In the genomic region with DNA sequence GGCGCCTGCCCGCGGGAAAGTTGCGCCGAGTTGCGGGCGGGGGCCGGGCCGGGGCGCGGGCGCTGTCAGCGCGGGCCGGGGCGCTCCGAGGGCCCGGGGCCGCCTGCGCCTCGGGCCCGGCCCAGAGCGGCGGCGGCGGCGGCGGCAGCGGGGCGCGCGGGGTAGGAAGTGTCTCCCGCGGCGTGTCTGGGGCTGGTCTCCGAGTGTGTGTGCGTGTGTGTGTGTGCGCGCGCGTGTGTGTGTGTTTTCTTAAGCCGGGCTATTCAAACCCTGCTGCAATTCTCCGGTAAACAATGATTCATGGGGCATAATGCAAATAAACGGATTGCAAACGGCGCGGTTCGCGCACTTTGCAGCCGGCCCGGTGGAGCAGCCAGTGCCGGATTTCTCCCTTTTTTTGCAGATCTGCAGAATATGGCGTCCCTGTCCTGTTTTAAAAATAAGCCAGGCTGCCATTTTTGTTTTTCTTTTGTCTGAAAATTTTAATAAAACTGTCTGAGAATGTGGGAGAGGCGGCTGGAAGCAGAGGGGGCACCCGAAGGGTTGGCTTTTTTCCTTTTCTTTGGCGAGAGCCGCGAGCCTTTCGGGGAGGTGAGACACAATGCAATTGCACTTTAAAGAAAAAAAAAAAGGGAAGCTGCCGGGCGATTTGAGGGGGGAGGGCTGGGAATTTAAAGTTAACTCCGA, we compare ENCODE assay signal across 8 cellular contexts. TPM values are rescaled to one million over a fixed set of nuclear protein-coding genes. Genes with fewer than 3 reads are reported as not detected.
DNase-seq lines count a peak whose midpoint lies in the region; ATAC-seq, FAIRE-seq and TF ChIP-seq lines count a peak whose summit lies in the region.

No MANE protein-coding gene starts in this region.

- H3K27ac ChIP-seq in small intestine (ENCODE audit: low read depth in 1 of 2, low read length in 1 of 2), result peak overlapping the region; percentile 57 to 80

- TF ChIP-seq CTCF in Caco-2 (IDR thresholded peaks at IDR 0.05; ENCODE audit: insufficient read depth in 1 of 2, low read depth in 1 of 2, low read length in 1 of 2, severe bottlenecking in 1 of 2, unreplicated experiment in 1 of 2) (no peak), WI38 (IDR thresholded peaks at IDR 0.05; ENCODE audit: low read depth, low read length) (no peak), cardiac fibroblast (IDR thresholded peaks at IDR 0.05; ENCODE audit: low read depth, low read length) (no peak)

- 1% methylated on average over 28 to 62 of the region's 62 CpGs for WGBS in small intestine, 3 donors

- intact Hi-C loops in Caco-2 (cut with micrococcal nuclease; ENCODE audit: unreplicated experiment), result no loop called here

- peaks cover 16% of the 10 kb centered on the region for H3K4me1 Mint-ChIP-seq in Caco-2 (ENCODE audit: low read depth, unreplicated experiment)

- H3K27me3 ChIP-seq in Caco-2 (replicated peaks; ENCODE audit: control insufficient read depth, insufficient read depth, low read length) (no peaks in the 10 kb centered on the region), small intestine (ENCODE audit: control insufficient read depth in 2 of 2, insufficient read depth in 2 of 2, low read length in 2 of 2) (no peaks in the 10 kb centered on the region)

- H3K9me3 Mint-ChIP-seq in Caco-2 (ENCODE audit: unreplicated experiment), result no peaks in the 10 kb centered on the region

- POLR2A ChIA-PET in Caco-2 (lab: Charles Lee), result no interaction called here

- CTCF ChIA-PET in Caco-2 (lab: Charles Lee), result interaction anchor here (0.7 kb wide), 1 partner anchor 39 kb away, joined by 3 read pairs; no protein-coding TSS in a partner anchor

- H3K4me3 ChIP-seq in Caco-2 (ENCODE audit: low read depth, low read length) (peak overlapping the region; percentile 47), WI38 (ENCODE audit: low read depth, low read length) (peak overlapping the region; percentile 78), cardiac fibroblast (replicated peaks in 1 of 2; ENCODE audit: low read depth in 2 of 2, low read length in 2 of 2) (peak overlapping the region; percentile 55 to 67), small intestine (ENCODE audit: low read depth in 1 of 2, low read length in 2 of 2) (peak overlapping the region; percentile 76 to 86)

- DNase-seq in Caco-2, result peak; percentile 62 to 66
- DNase-seq in H4 (ENCODE audit: low spot score), result peak; percentile 49
- peak; percentile 70 for DNase-seq in NCI-H2107 treated with DMSO at 0.1 percent for 48 hours (lab: John Stamatoyannopoulos, UW; ENCODE audit: unreplicated experiment)
- peak; percentile 72 to 85 for DNase-seq in cardiac fibroblast (ENCODE audit: low read depth in 2 of 2)
- peak; percentile 87 for DNase-seq in iris pigment epithelial cell (ENCODE audit: low read depth)
- DNase-seq in small intestine, result peak; percentile 78

- peak overlapping the region; percentile 79 for H3K4me3 Mint-ChIP-seq in Caco-2 (ENCODE audit: unreplicated experiment)

- FAIRE-seq in small intestine (lab: Jason Lieb, UNC), result no peak

- H3K36me3 ChIP-seq in Caco-2 (ENCODE audit: control insufficient read depth, insufficient read depth, low read length) (no peaks in the 10 kb centered on the region), small intestine (ENCODE audit: control insufficient read depth in 2 of 2, insufficient read depth in 2 of 2, low read length in 2 of 2) (no peaks in the 10 kb centered on the region)

- TSS peak; percentile 77 for BruUV-seq in Caco-2 (replicated peaks; lab: Mats Ljungman, UMichigan)

- peaks cover 17% of the 10 kb centered on the region for H3K36me3 Mint-ChIP-seq in Caco-2 (ENCODE audit: insufficient read depth, unreplicated experiment)

- H3K27me3 Mint-ChIP-seq in Caco-2 (ENCODE audit: insufficient read depth, unreplicated experiment), result no peaks in the 10 kb centered on the region

- H3K27ac Mint-ChIP-seq in Caco-2 (ENCODE audit: unreplicated experiment), result peak overlapping the region; percentile 93

- ATAC-seq in GM21717 (IDR thresholded peaks at IDR 0.05; ENCODE audit: unreplicated experiment), result no peak

- peaks cover 23% of the 10 kb centered on the region for H3K4me1 ChIP-seq in Caco-2
- H3K4me1 ChIP-seq in small intestine (ENCODE audit: control insufficient read depth in 2 of 2, insufficient read depth in 1 of 2, low read depth in 1 of 2, low read length in 1 of 2), result peaks cover 11 to 18% of the 10 kb centered on the region in 2 donors

- no peaks in the 10 kb centered on the region for H3K9me3 ChIP-seq in Caco-2
- H3K9me3 ChIP-seq in small intestine (ENCODE audit: control insufficient read depth, low read depth), result no peaks in the 10 kb centered on the region

RNA-seq across cellular contexts. Expression of gene ZNF362, which starts 0.6 kb away (rescaled TPM):
- total RNA-seq in Caco-2 (2022), result 23.2 and 26.9 TPM in 2 replicates
- 3.6 and 5.0 TPM in 2 replicates for total RNA-seq in H4 (2014; rRNA removed; shearing (Covaris generic))
- 10 to 100 TPM in 1 of 3 donors, 1 to 10 TPM in 2; 3.1 to 10.6 (median 5.7) TPM for polyA plus RNA-seq in small intestine
